ENCODE assay signal across 19 cellular contexts in the genomic region with DNA sequence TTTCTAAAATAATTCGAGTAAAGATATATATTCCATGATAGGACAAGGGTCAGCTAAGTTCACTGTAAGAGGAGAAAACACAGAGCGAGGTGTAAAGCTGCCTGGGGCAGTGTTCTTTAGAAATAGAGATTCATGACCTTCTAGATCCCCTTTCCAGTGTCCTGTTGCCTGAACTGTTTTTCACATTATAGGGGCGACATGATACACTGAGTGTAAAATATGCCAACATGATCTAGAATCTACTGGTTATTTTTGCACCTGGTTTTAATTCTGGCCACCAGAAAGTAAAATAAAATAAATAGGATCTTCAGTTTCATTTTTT.
A peak's percentile ranks its signal among the peaks of the same experiment; 100 is the strongest.
DNase-seq lines count a peak whose midpoint lies in the region; ATAC-seq and TF ChIP-seq lines count a peak whose summit lies in the region.
"Had no signal": no experiment of that assay in that cellular context is flagged by ENCODE, and none has a peak within 500 bp of the region (broad histone marks: within the 10 kb centered on the region; RNA-seq: fewer than 3 reads in every experiment).

No MANE protein-coding gene starts in this region.

- 0 out of 2 replicates have a peak, but pooled peaks cover 7% of the 10 kb centered on the region for H3F3A ChIP-seq in Loucy (ENCODE audit: low read depth)

- no peak overlapping the region for H3K9ac ChIP-seq in Loucy (ENCODE audit: low read depth, low read length, poor library complexity, severe bottlenecking)
- no peak overlapping the region for H3K9ac ChIP-seq in skeletal muscle satellite cell (ENCODE audit: low read depth, low read length)

- TF ChIP-seq EP300 in upper lobe of left lung (IDR thresholded peaks at IDR 0.05) = no peak

- peaks cover 9% of the 10 kb centered on the region for H3K36me3 Mint-ChIP-seq in brain
- H3K36me3 Mint-ChIP-seq: activated CD8-positive, alpha-beta memory T cell treated with anti-CD3 and anti-CD28 coated beads, Interleukin-2, amount 10 ng/mL, durations not matched to agents 7 days and 5 days had no signal

- H3K4me1 Mint-ChIP-seq in brain = peaks cover 46% of the 10 kb centered on the region
- H3K4me1 Mint-ChIP-seq: activated CD8-positive, alpha-beta memory T cell treated with anti-CD3 and anti-CD28 coated beads, Interleukin-2, amount 10 ng/mL, durations not matched to agents 7 days and 5 days; B cell had no signal

- no peaks in the 10 kb centered on the region for H3K36me3 ChIP-seq in Loucy (ENCODE audit: insufficient read depth, low read length)
- H3K36me3 ChIP-seq in skeletal muscle satellite cell (ENCODE audit: insufficient read depth, low read length) = no peaks in the 10 kb centered on the region
- H3K36me3 ChIP-seq in mucosa of descending colon (ENCODE audit: low read depth) = no peaks in the 10 kb centered on the region
- no peaks in the 10 kb centered on the region for H3K36me3 ChIP-seq in adrenal gland (replicated peaks in 1 of 2)
- no peaks in the 10 kb centered on the region for H3K36me3 ChIP-seq in upper lobe of left lung

- ATAC-seq in left colon = peak; percentile 10
- no peak for ATAC-seq in mucosa of descending colon
- ATAC-seq in upper lobe of left lung (ENCODE audit: low FRiP score in 2 of 2) = no peak
- ATAC-seq: activated CD4-positive, CD25-positive, alpha-beta regulatory T cell treated with anti-CD3 and anti-CD28 coated beads, Interleukin-2, amount 50 U/mL, for 24 hours; activated CD8-positive, alpha-beta memory T cell treated with anti-CD3 and anti-CD28 coated beads, Interleukin-2, amount 10 ng/mL, durations not matched to agents 7 days and 5 days had no signal

- no peak overlapping the region for H3K27ac ChIP-seq in adrenal gland
- no peak overlapping the region for H3K27ac ChIP-seq in upper lobe of left lung

- intact Hi-C loops in left colon (cut with DNase I, micrococcal nuclease) (no loop called here), mucosa of descending colon (cut with DNase I, micrococcal nuclease) (no loop called here), adrenal gland (cut with DNase I) (no loop called here)

- no peak for DNase-seq in left colon
- no peak for DNase-seq in mucosa of descending colon
- no peak for DNase-seq in adrenal gland
- no peak for DNase-seq in T-helper 1 cell
- no peak for DNase-seq in upper lobe of left lung
- DNase-seq: activated CD8-positive, alpha-beta memory T cell treated with anti-CD3 and anti-CD28 coated beads, Interleukin-2, amount 10 ng/mL, durations not matched to agents 7 days and 5 days; activated effector memory CD4-positive, alpha-beta T cell treated with anti-CD3 and anti-CD28 coated beads, Interleukin-2, amount 50 U/mL, for 16 hours; amniotic stem cell; Karpas-422; NCI-H2171; stimulated activated CD8-positive, alpha-beta memory T cell treated with anti-CD3 and anti-CD28 coated beads, Interleukin-4, amount 100 ng/mL, for 48 hours; substantia nigra had no signal

- no peaks in the 10 kb centered on the region for H3K9me2 ChIP-seq in Loucy (replicated peaks; ENCODE audit: low read depth, low read length)

- TF ChIP-seq POLR2A in adrenal gland (IDR thresholded peaks at IDR 0.05) = no peak
- no peak for TF ChIP-seq POLR2A in upper lobe of left lung (IDR thresholded peaks at IDR 0.05)

- TF ChIP-seq CTCF in Loucy (conservative IDR thresholded peaks at IDR 0.05; ENCODE audit: low read length) = no peak
- peak; percentile 5 to 6 for TF ChIP-seq CTCF in brain (conservative IDR thresholded peaks at IDR 0.05)
- no peak for TF ChIP-seq CTCF in mucosa of descending colon (IDR thresholded peaks at IDR 0.05)
- no peak for TF ChIP-seq CTCF in adrenal gland (IDR thresholded peaks at IDR 0.05)
- TF ChIP-seq CTCF in upper lobe of left lung (IDR thresholded peaks at IDR 0.05) = no peak

- H3K9me3 Mint-ChIP-seq in brain = peaks cover 2 to 8% (median 5%) of the 10 kb centered on the region in 5 experiments
- H3K9me3 Mint-ChIP-seq: endodermal cell had no signal

- H2AFZ ChIP-seq in Loucy (ENCODE audit: low read length) = peak overlapping the region; percentile 77

- H3K27me3 Mint-ChIP-seq in brain = peaks cover 6% of the 10 kb centered on the region
- H3K27me3 Mint-ChIP-seq: activated CD8-positive, alpha-beta memory T cell treated with anti-CD3 and anti-CD28 coated beads, Interleukin-2, amount 10 ng/mL, durations not matched to agents 7 days and 5 days; B cell had no signal

- no peaks in the 10 kb centered on the region for H3K79me2 ChIP-seq in Loucy (ENCODE audit: insufficient read depth, low read length)

- no peaks in the 10 kb centered on the region for H4K20me1 ChIP-seq in Loucy (ENCODE audit: insufficient read depth, low read length, poor library complexity, severe bottlenecking)

- H3K27ac Mint-ChIP-seq in brain = peak overlapping the region in 3 of 5 experiments; percentile 27 to 63 (median 49)
- H3K27ac Mint-ChIP-seq: activated CD8-positive, alpha-beta memory T cell treated with anti-CD3 and anti-CD28 coated beads, Interleukin-2, amount 10 ng/mL, durations not matched to agents 7 days and 5 days; B cell; endodermal cell had no signal

- H3K4me3 Mint-ChIP-seq in brain = no peak overlapping the region
- H3K4me3 Mint-ChIP-seq: activated CD8-positive, alpha-beta memory T cell treated with anti-CD3 and anti-CD28 coated beads, Interleukin-2, amount 10 ng/mL, durations not matched to agents 7 days and 5 days; B cell; endodermal cell had no signal

- H3K4me1 ChIP-seq in Loucy (ENCODE audit: insufficient read depth, low read length, poor library complexity, severe bottlenecking) (peaks cover 40% of the 10 kb centered on the region), skeletal muscle satellite cell (ENCODE audit: control insufficient read depth, insufficient read depth, low read length) (peaks cover 18% of the 10 kb centered on the region), mucosa of descending colon (ENCODE audit: low read depth) (peaks cover 6% of the 10 kb centered on the region), adrenal gland (replicated peaks in 1 of 2) (peaks cover 0 to 14% of the 10 kb centered on the region in 2 donors), upper lobe of left lung (peaks cover 18 to 29% (median 22%) of the 10 kb centered on the region in 4 donors)

- no peak overlapping the region for H3K4me3 ChIP-seq in Loucy (ENCODE audit: low read length, poor library complexity, severe bottlenecking)
- H3K4me3 ChIP-seq in skeletal muscle satellite cell (ENCODE audit: low read length) = peak overlapping the region; percentile 35
- no peak overlapping the region for H3K4me3 ChIP-seq in mucosa of descending colon
- no peak overlapping the region for H3K4me3 ChIP-seq in adrenal gland
- H3K4me3 ChIP-seq in upper lobe of left lung = no peak overlapping the region
- H3K4me3 ChIP-seq: smooth muscle cell had no signal

- H3K4me2 ChIP-seq in Loucy (ENCODE audit: low read depth, low read length, poor library complexity, severe bottlenecking) (peak overlapping the region; percentile 40), skeletal muscle satellite cell (ENCODE audit: low read length) (peak overlapping the region; percentile 62)
- H3K4me2 ChIP-seq: smooth muscle cell had no signal

- no peaks in the 10 kb centered on the region for H3K9me3 ChIP-seq in Loucy (ENCODE audit: insufficient read depth, low read depth, low read length)
- H3K9me3 ChIP-seq in skeletal muscle satellite cell (replicated peaks; ENCODE audit: low read length) = no peaks in the 10 kb centered on the region
- H3K9me3 ChIP-seq in mucosa of descending colon = no peaks in the 10 kb centered on the region
- H3K9me3 ChIP-seq in adrenal gland (replicated peaks in 1 of 3) = no peaks in the 10 kb centered on the region
- H3K9me3 ChIP-seq in upper lobe of left lung = no peaks in the 10 kb centered on the region

- H3K27me3 ChIP-seq in Loucy (ENCODE audit: insufficient read depth, low read length, poor library complexity, severe bottlenecking) (no peaks in the 10 kb centered on the region), skeletal muscle satellite cell (ENCODE audit: control insufficient read depth, insufficient read depth, low read length) (no peaks in the 10 kb centered on the region), adrenal gland (no peaks in the 10 kb centered on the region), upper lobe of left lung (no peaks in the 10 kb centered on the region)

- 24 to 30% (median 29%) methylated on average over 3 of the region's 3 CpGs for whole genome bisulfite sequencing in adrenal gland, 4 donors
- WGBS in upper lobe of left lung, 2 donors = 23 to 28% methylated on average over 3 of the region's 3 CpGs

Comparison
In these comparisons a context has a peak if more than half of its experiments do, and no peak if none do; other contexts are left out.
1. CTCF ChIP-seq: peak in brain (2 of 2); none in Loucy (single experiment), mucosa of descending colon (single experiment), adrenal gland (0 of 6) and upper lobe of left lung (0 of 6).